In genomic region chr1:50977575-50978143, GRCh38 we compare ENCODE assay signal across 8 cellular contexts. TPM values are rescaled to one million over a fixed set of nuclear protein-coding genes. Genes with fewer than 3 reads are reported as not detected.
DNase-seq lines count a peak whose midpoint lies in the region; ATAC-seq, FAIRE-seq and TF ChIP-seq lines count a peak whose summit lies in the region.

No MANE protein-coding gene starts in this region.

- peak overlapping the region; percentile 87 for H2AFZ ChIP-seq in K562 (ENCODE audit: low read depth, low read length)

- H4K20me1 ChIP-seq in K562 (replicated peaks; ENCODE audit: control insufficient read depth, insufficient read depth, low read length): no peaks in the 10 kb centered on the region

- H3K27ac ChIP-seq in K562 (ENCODE audit: extremely low read depth, low read depth, low read length): peak overlapping the region; percentile 96

- TF ChIP-seq CTCF in BJ (IDR thresholded peaks at IDR 0.05; ENCODE audit: insufficient read depth, low read depth, low read length) (no peak), K562 (IDR thresholded peaks at IDR 0.05 in 2 of 3, conservative IDR thresholded peaks at IDR 0.05 in 1 of 3; ENCODE audit: insufficient read depth in 2 of 3, low read depth in 1 of 3, low read length in 3 of 3) (no peak)

- no peaks in the 10 kb centered on the region for H3K9me3 ChIP-seq in K562 (replicated peaks; ENCODE audit: control insufficient read depth, insufficient read depth, low read depth, low read length)

- H3K36me3 ChIP-seq in BJ (ENCODE audit: control insufficient read depth, insufficient read depth, low read length) (peaks cover 3% of the 10 kb centered on the region; the same call in 1 of the 2 replicates), K562 (ENCODE audit: control insufficient read depth, insufficient read depth, low read length) (peaks cover 17% of the 10 kb centered on the region; the same call in 1 of the 3 replicates)

- BruUV-seq in K562 (replicated peaks; lab: Mats Ljungman, UMichigan): no TSS peak

- under 1% methylated on average over 41 of the region's 63 CpGs for WGBS in K562 (ENCODE audit: insufficient coverage, low coverage, missing lambda C conversion rate)

- peak overlapping the region; percentile 90 for H3K4me3 ChIP-seq in BJ (ENCODE audit: low read depth, low read length)
- peak overlapping the region; percentile 67 for H3K4me3 ChIP-seq in K562
- peak overlapping the region; percentile 38 for H3K4me3 ChIP-seq in iPS-11a (ENCODE audit: low read depth, low read length)

- DNase-seq in BJ (ENCODE audit: low read depth) (no peak), OCI-M1 (lab: John Stamatoyannopoulos, UW) (peak; percentile 75), K562 (ENCODE audit: extremely low read depth in 1 of 4, low spot score in 3 of 4) (peak; percentile 87 to 90 (median 90)), sciatic nerve (ENCODE audit: low spot score) (peak; percentile 67), epidermal melanocyte (ENCODE audit: insufficient read length, low spot score) (no peak)

- no peak for TF ChIP-seq RAD21 in K562 (CRISPR knock-in tag; conservative IDR thresholded peaks at IDR 0.05 in 1 of 2, IDR thresholded peaks at IDR 0.05 in 1 of 2)

- POLR2A ChIA-PET in BJ (lab: Charles Lee): no interaction called here
- POLR2A ChIA-PET in K562 (lab: Yijun Ruan, JAX): interaction anchor here (0.5 to 4.7 kb wide), 29 partner anchors 8 to 604 kb away, joined by 3 to 65 read pairs (median 3); partner anchors contain the start of genes CDKN2C, EPS15 and FAF1

- in situ Hi-C loops in K562 (cut with MboI): no loop called here

- peak overlapping the region; percentile 92 for H3K4me2 ChIP-seq in K562 (ENCODE audit: insufficient read depth, low read length)

- TF ChIP-seq EP300 in K562 (IDR thresholded peaks at IDR 0.05; ENCODE audit: low read length): no peak

- CTCF ChIA-PET in BJ (lab: Yijun Ruan, JAX) (interaction anchor here (0.6 to 2.3 kb wide), 5 partner anchors 9 to 92 kb away, joined by 3 to 5 read pairs (median 4); partner anchors contain the start of gene FAF1), K562 (lab: Yijun Ruan, JAX; ENCODE audit: low intra/inter-chr PET ratio) (no interaction called here)

- ATAC-seq in GM18502 (IDR thresholded peaks at IDR 0.05; ENCODE audit: poor library complexity, unreplicated experiment) (peak; percentile 51), HG02943 (IDR thresholded peaks at IDR 0.05; ENCODE audit: low read depth, unreplicated experiment) (peak; percentile 45), K562 (peak; percentile 58), sciatic nerve (peak; percentile 88)

- H3K79me2 ChIP-seq in K562 (ENCODE audit: control insufficient read depth, insufficient read depth, low read length): peaks cover 89% of the 10 kb centered on the region

- peak overlapping the region; percentile 91 to 95 for H3K9ac ChIP-seq in K562 (ENCODE audit: insufficient read depth in 1 of 2, low read depth in 2 of 2, low read length in 2 of 2)

- no peak for FAIRE-seq in K562 (lab: Jason Lieb, UNC)

- H3K4me1 ChIP-seq in K562 (replicated peaks in 1 of 2; ENCODE audit: control insufficient read depth in 2 of 2, insufficient read depth in 2 of 2, low read length in 2 of 2): peaks cover 17 to 21% of the 10 kb centered on the region in 2 experiments

- H3K27me3 ChIP-seq in BJ (ENCODE audit: control insufficient read depth, insufficient read depth, low read length) (no peaks in the 10 kb centered on the region), K562 (ENCODE audit: control insufficient read depth in 2 of 2, insufficient read depth in 2 of 2, low read length in 2 of 2) (no peaks in the 10 kb centered on the region)

- H3K9me1 ChIP-seq in K562 (ENCODE audit: control insufficient read depth, insufficient read depth, low read length): no peaks in the 10 kb centered on the region

- intact Hi-C loops in K562 (cut with micrococcal nuclease): loop anchor here (1.0 to 10.0 kb wide), 3 partner anchors 9 to 757 kb away; no protein-coding TSS in a partner anchor
- intact Hi-C loops in sciatic nerve (cut with DNase I): no loop called here

- peak; percentile 81; the same call in 1 of the 2 replicates for TF ChIP-seq POLR2A in K562 (conservative IDR thresholded peaks at IDR 0.05)

TF ChIP-seq in K562, 482 proteins besides CTCF, POLR2A, EP300 and RAD21 (continues in another document):
- TF ChIP-seq NEUROD1 (IDR thresholded peaks at IDR 0.05; ENCODE audit: borderline replicate concordance, low read depth, low read length, partially characterized antibody) (no peak), ZNF830 (CRISPR knock-in tag; IDR thresholded peaks at IDR 0.05) (no peak), GATAD2B (IDR thresholded peaks at IDR 0.05; ENCODE audit: borderline replicate concordance) (peak; percentile 68), E2F3 (CRISPR knock-in tag; IDR thresholded peaks at IDR 0.05) (0 out of 2 replicates have a peak, but pooled peaks have one; percentile 29), SRSF3 (IDR thresholded peaks at IDR 0.05; ENCODE audit: insufficient read depth, low read length) (peak; percentile 56; the same call in 1 of the 2 replicates), PATZ1 (CRISPR knock-in tag; IDR thresholded peaks at IDR 0.05; ENCODE audit: borderline replicate concordance) (no peak), MEF2D (tag; conservative IDR thresholded peaks at IDR 0.05; ENCODE audit: low read depth) (no peak), GABPA (tag; conservative IDR thresholded peaks at IDR 0.05; ENCODE audit: low read depth) (peak; percentile 67), ZNF23 (CRISPR knock-in tag; IDR thresholded peaks at IDR 0.05) (no peak), POLR2B (IDR thresholded peaks at IDR 0.05; ENCODE audit: low read depth, partially characterized antibody) (peak; percentile 9), GTF2A2 (tag; IDR thresholded peaks at IDR 0.05) (peak; percentile 25; the same call in 1 of the 2 replicates), POLR3A (IDR thresholded peaks at IDR 0.05; ENCODE audit: borderline replicate concordance, extremely low read depth, insufficient read depth, insufficient read length) (no peak), EZH2 (IDR thresholded peaks at IDR 0.05; ENCODE audit: borderline replicate concordance, low read depth, low read length) (no peak)

RNA-seq across cellular contexts. Expression of gene CDKN2C, which starts 7.6 kb away (rescaled TPM):
- polyA plus RNA-seq in BJ (2011; rRNA removed): 21.3 and 24.6 TPM in 2 replicates
- 11.6 and 12.5 TPM in 2 replicates for polyA minus RNA-seq in BJ (2011; rRNA and poly(A)+ RNA removed)
- 15.8 and 16.4 TPM in 2 replicates for total RNA-seq in K562 (2011; cell fraction: chromatin; rRNA removed; ENCODE audit: low replicate concordance)
- total RNA-seq in K562 (2011; cell fraction: nucleolus; rRNA removed): 19.7 and 20.7 TPM in 2 replicates
- total RNA-seq in K562 (2011; cell fraction: nucleoplasm; rRNA removed): 19.7 and 23.7 TPM in 2 replicates
- 74.3 and 82.0 TPM in 2 replicates for total RNA-seq in K562 (2014; rRNA removed)
- total RNA-seq in K562 (2014; rRNA removed; fragmentation: Illumina TruSeq; extraction: Trizol): 38.2 and 41.3 TPM in 2 replicates
- total RNA-seq in K562 (2015; rRNA removed; fragmentation: Illumina TruSeq; extraction: Trizol): 64.5 and 67.1 TPM in 2 replicates
- total RNA-seq in K562 (2021): 56.7 and 62.2 TPM in 2 replicates
- polyA plus RNA-seq in K562 (2011; rRNA removed): 27.0 and 28.5 TPM in 2 replicates
- polyA plus RNA-seq in K562 (2011; cell fraction: cytosol; rRNA removed): 30.9 and 35.2 TPM in 2 replicates
- polyA plus RNA-seq in K562 (2011; cell fraction: nucleus; rRNA removed): 17.3 and 17.5 TPM in 2 replicates
- polyA plus RNA-seq in K562 (2012): 67.6 and 71.5 TPM in 2 replicates
- polyA plus RNA-seq in K562 (2014; fragmentation: Illumina TruSeq; extraction: Trizol): 40.5 and 45.9 TPM in 2 replicates
- polyA plus RNA-seq in K562 (2014; fragmentation: Nextera tagmentation; extraction: Ambion mirVana): 10 to 100 TPM; 11.9 to 18.2 TPM
- polyA plus RNA-seq in K562 (2014; rRNA removed): 56.3 and 56.4 TPM in 2 replicates
- 25.9 and 29.4 TPM in 2 replicates for polyA minus RNA-seq in K562 (2011; rRNA and poly(A)+ RNA removed)
- polyA minus RNA-seq in K562 (2011; cell fraction: cytosol; rRNA and poly(A)+ RNA removed): 17.3 and 18.8 TPM in 2 replicates
- 17.5 and 42.1 TPM in 2 replicates for polyA minus RNA-seq in K562 (2011; cell fraction: nucleus; rRNA and poly(A)+ RNA removed)
- 17.2 TPM for total RNA-seq in sciatic nerve

RNA-seq across cellular contexts. Expression of gene FAF1, which starts 17.6 kb away (rescaled TPM):
- 15.5 and 28.6 TPM in 2 replicates for polyA plus RNA-seq in BJ (2011; rRNA removed)
- polyA minus RNA-seq in BJ (2011; rRNA and poly(A)+ RNA removed): 23.0 and 23.6 TPM in 2 replicates
- 281 and 434 TPM in 2 replicates for total RNA-seq in K562 (2011; cell fraction: chromatin; rRNA removed; ENCODE audit: low replicate concordance)
- total RNA-seq in K562 (2011; cell fraction: nucleolus; rRNA removed): 44.0 and 67.8 TPM in 2 replicates
- 165 and 180 TPM in 2 replicates for total RNA-seq in K562 (2011; cell fraction: nucleoplasm; rRNA removed)
- 76.3 and 76.7 TPM in 2 replicates for total RNA-seq in K562 (2014; rRNA removed)
- total RNA-seq in K562 (2014; rRNA removed; fragmentation: Illumina TruSeq; extraction: Trizol): 225 and 267 TPM in 2 replicates
- 163 and 176 TPM in 2 replicates for total RNA-seq in K562 (2015; rRNA removed; fragmentation: Illumina TruSeq; extraction: Trizol)
- 186 and 190 TPM in 2 replicates for total RNA-seq in K562 (2021)
- polyA plus RNA-seq in K562 (2011; rRNA removed): 88.2 and 118 TPM in 2 replicates
- polyA plus RNA-seq in K562 (2011; cell fraction: cytosol; rRNA removed): 12.0 and 44.0 TPM in 2 replicates
- polyA plus RNA-seq in K562 (2011; cell fraction: nucleus; rRNA removed): 30.1 and 41.4 TPM in 2 replicates
- polyA plus RNA-seq in K562 (2012): 144 and 167 TPM in 2 replicates
- 186 and 212 TPM in 2 replicates for polyA plus RNA-seq in K562 (2014; fragmentation: Illumina TruSeq; extraction: Trizol)
- polyA plus RNA-seq in K562 (2014; fragmentation: Nextera tagmentation; extraction: Ambion mirVana): 10 to 100 TPM; 48.7 to 60.9 TPM
- 78.9 and 92.7 TPM in 2 replicates for polyA plus RNA-seq in K562 (2014; rRNA removed)
- 295 and 351 TPM in 2 replicates for polyA minus RNA-seq in K562 (2011; rRNA and poly(A)+ RNA removed)
- 85.8 and 99.9 TPM in 2 replicates for polyA minus RNA-seq in K562 (2011; cell fraction: cytosol; rRNA and poly(A)+ RNA removed)
- 46.4 and 174 TPM in 2 replicates for polyA minus RNA-seq in K562 (2011; cell fraction: nucleus; rRNA and poly(A)+ RNA removed)
- total RNA-seq in sciatic nerve: 54.7 TPM

Comparison
In these comparisons a context has a peak if more than half of its experiments do, and no peak if none do; other contexts are left out.
1. DNase-seq: peak in OCI-M1 (single experiment), K562 (4 of 4) and sciatic nerve (single experiment); none in BJ (single experiment) and epidermal melanocyte (single experiment).
2. H3K4me3 ChIP-seq: peak in every context shown above with its lines; median percentile 90 in BJ; 67 in K562; 38 in iPS-11a.
3. Peak in every context shown above with its lines, with median percentiles within 50 percentile points of each other: ATAC-seq.